Comparison of ENCODE assay signal across 21 cellular contexts in genomic region chr1:220892997-220893700, GRCh38. TPM values are rescaled to one million over a fixed set of nuclear protein-coding genes. Genes with fewer than 3 reads are reported as not detected.
DNase-seq lines count a peak whose midpoint lies in the region; ATAC-seq and TF ChIP-seq lines count a peak whose summit lies in the region.
"Had no signal": no experiment of that assay in that cellular context is flagged by ENCODE, and none has a peak within 500 bp of the region (broad histone marks: within the 10 kb centered on the region; RNA-seq: fewer than 3 reads in every experiment).

No MANE protein-coding gene starts in this region.

- H3K27ac Mint-ChIP-seq in stimulated activated memory B cell treated with anti-CD40 and anti-IgM and Interleukin-4, amounts not matched to agents 10 μg/mL and 1 μg/mL and 100 μg/mL, for 72 hours = no peak overlapping the region
- H3K27ac Mint-ChIP-seq: activated CD8-positive, alpha-beta T cell treated with anti-CD3 and anti-CD28 coated beads, Interleukin-2, amount 10 ng/mL, durations not matched to agents 7 days and 5 days; CD4-positive, alpha-beta T cell; HFFc6; T-cell had no signal

- peaks cover 40% of the 10 kb centered on the region for H3K4me1 Mint-ChIP-seq in stimulated activated memory B cell treated with anti-CD40 and anti-IgM and Interleukin-4, amounts not matched to agents 10 μg/mL and 1 μg/mL and 100 μg/mL, for 72 hours

- no peak for ATAC-seq in stimulated activated memory B cell treated with anti-CD40 and anti-IgM and Interleukin-4, amounts not matched to agents 10 μg/mL and 1 μg/mL and 100 μg/mL, for 72 hours
- no peak for ATAC-seq in HG02938 (IDR thresholded peaks at IDR 0.05; ENCODE audit: unreplicated experiment)
- ATAC-seq: activated CD8-positive, alpha-beta T cell treated with anti-CD3 and anti-CD28 coated beads, Interleukin-2, amount 10 ng/mL, durations not matched to agents 7 days and 5 days; T-cell had no signal

- intact Hi-C loops in colonic mucosa (cut with DNase I) = no loop called here
- intact Hi-C loops in dorsolateral prefrontal cortex (cut with DNase I) = no loop called here

- no peaks in the 10 kb centered on the region for H3K36me3 Mint-ChIP-seq in stimulated activated memory B cell treated with anti-CD40 and anti-IgM and Interleukin-4, amounts not matched to agents 10 μg/mL and 1 μg/mL and 100 μg/mL, for 72 hours
- H3K36me3 Mint-ChIP-seq: T-cell had no signal

- TF ChIP-seq CTCF in colonic mucosa (IDR thresholded peaks at IDR 0.05) (no peak), dorsolateral prefrontal cortex (IDR thresholded peaks at IDR 0.05 in 54 of 56, conservative IDR thresholded peaks at IDR 0.05 in 2 of 56; ENCODE audit: low read depth in 1 of 56, partially characterized antibody in 56 of 56) (no peak)

- peaks cover 66% of the 10 kb centered on the region for H3K27me3 Mint-ChIP-seq in stimulated activated memory B cell treated with anti-CD40 and anti-IgM and Interleukin-4, amounts not matched to agents 10 μg/mL and 1 μg/mL and 100 μg/mL, for 72 hours

- DNase-seq in DMS53 (lab: John Stamatoyannopoulos, UW) (peak; percentile 36), DMS53 treated with DMSO at 0.1 percent for 48 hours (lab: John Stamatoyannopoulos, UW; ENCODE audit: unreplicated experiment) (no peak), colonic mucosa (no peak), dorsolateral prefrontal cortex (no peak)
- no peak for DNase-seq in stimulated activated naive CD4-positive, alpha-beta T cell treated with Interleukin-2 at 50 U/mL for 16 hours (lab: John Stamatoyannopoulos, UW)
- DNase-seq: activated CD8-positive, alpha-beta T cell treated with anti-CD3 and anti-CD28 coated beads, Interleukin-2, amount 10 ng/mL, durations not matched to agents 7 days and 5 days; activated gamma-delta T cell; activated T-cell treated with anti-CD3 and anti-CD28 coated beads for 4 hours; brain microvascular endothelial cell; CD4-positive, alpha-beta T cell; HFFc6; KG1; kidney glomerular epithelial cell; NCI-H524; SIG-M5; substantia nigra; T-cell had no signal

- peaks cover 76% of the 10 kb centered on the region for H3K27me3 ChIP-seq in colonic mucosa
- H3K27me3 ChIP-seq in muscle layer of colon (ENCODE audit: control insufficient read depth in 1 of 2, insufficient read depth in 2 of 2, low read length in 2 of 2) = peaks cover 0 to 6% of the 10 kb centered on the region in 2 donors
- H3K27me3 ChIP-seq in dorsolateral prefrontal cortex = peaks cover 25 to 92% (median 84%) of the 10 kb centered on the region in 45 donors

- H3K27ac ChIP-seq in colonic mucosa (no peak overlapping the region), muscle layer of colon (ENCODE audit: low read depth, low read length) (peak overlapping the region; percentile 90), dorsolateral prefrontal cortex (no peak overlapping the region)
- H3K27ac ChIP-seq: 22Rv1, brain microvascular endothelial cell had no signal

- peak overlapping the region; percentile 23 for H3K4me3 ChIP-seq in colonic mucosa
- H3K4me3 ChIP-seq in muscle layer of colon (ENCODE audit: low read depth in 1 of 2, low read length in 2 of 2) = peak overlapping the region in 1 of 2 donors; percentile 51
- H3K4me3 ChIP-seq in dorsolateral prefrontal cortex = peak overlapping the region in 7 of 59 donors; percentile 22 to 61 (median 55)

- H3K36me3 ChIP-seq in colonic mucosa (no peaks in the 10 kb centered on the region), muscle layer of colon (ENCODE audit: insufficient read depth, low read length) (no peaks in the 10 kb centered on the region)
- H3K36me3 ChIP-seq: brain microvascular endothelial cell had no signal

- H3K4me1 ChIP-seq in colonic mucosa = no peaks in the 10 kb centered on the region
- peaks cover 18% of the 10 kb centered on the region for H3K4me1 ChIP-seq in muscle layer of colon (ENCODE audit: insufficient read depth, low read length)

- peak overlapping the region; percentile 78 for H3K4me3 Mint-ChIP-seq in stimulated activated memory B cell treated with anti-CD40 and anti-IgM and Interleukin-4, amounts not matched to agents 10 μg/mL and 1 μg/mL and 100 μg/mL, for 72 hours
- H3K4me3 Mint-ChIP-seq: CD4-positive, alpha-beta T cell had no signal

- H3K9me3 Mint-ChIP-seq in stimulated activated memory B cell treated with anti-CD40 and anti-IgM and Interleukin-4, amounts not matched to agents 10 μg/mL and 1 μg/mL and 100 μg/mL, for 72 hours = peaks cover 2% of the 10 kb centered on the region

- no peaks in the 10 kb centered on the region for H3K9me3 ChIP-seq in colonic mucosa
- no peaks in the 10 kb centered on the region for H3K9me3 ChIP-seq in muscle layer of colon (ENCODE audit: low read length)

- H3K9ac ChIP-seq in colonic mucosa (ENCODE audit: low read depth in 2 of 2, low read length in 2 of 2) (no peak overlapping the region), muscle layer of colon (ENCODE audit: low read length) (no peak overlapping the region)

RNA-seq across cellular contexts. Expression of gene HLX, which starts 13.9 kb away (rescaled TPM):
- total RNA-seq in colonic mucosa (1 to 10 TPM; 1.7 to 6.2 TPM), dorsolateral prefrontal cortex (1 to 10 TPM in 94 of 120 experiments, under 1 TPM in 26; 0.25 to 5.3 (median 1.6) TPM)
- total RNA-seq: activated CD8-positive, alpha-beta T cell treated with anti-CD3 and anti-CD28 coated beads, Interleukin-2, amount 10 ng/mL, durations not matched to agents 7 days and 5 days had no signal
